Comparison of ENCODE assay signal across 1 cellular context in the genomic region with DNA sequence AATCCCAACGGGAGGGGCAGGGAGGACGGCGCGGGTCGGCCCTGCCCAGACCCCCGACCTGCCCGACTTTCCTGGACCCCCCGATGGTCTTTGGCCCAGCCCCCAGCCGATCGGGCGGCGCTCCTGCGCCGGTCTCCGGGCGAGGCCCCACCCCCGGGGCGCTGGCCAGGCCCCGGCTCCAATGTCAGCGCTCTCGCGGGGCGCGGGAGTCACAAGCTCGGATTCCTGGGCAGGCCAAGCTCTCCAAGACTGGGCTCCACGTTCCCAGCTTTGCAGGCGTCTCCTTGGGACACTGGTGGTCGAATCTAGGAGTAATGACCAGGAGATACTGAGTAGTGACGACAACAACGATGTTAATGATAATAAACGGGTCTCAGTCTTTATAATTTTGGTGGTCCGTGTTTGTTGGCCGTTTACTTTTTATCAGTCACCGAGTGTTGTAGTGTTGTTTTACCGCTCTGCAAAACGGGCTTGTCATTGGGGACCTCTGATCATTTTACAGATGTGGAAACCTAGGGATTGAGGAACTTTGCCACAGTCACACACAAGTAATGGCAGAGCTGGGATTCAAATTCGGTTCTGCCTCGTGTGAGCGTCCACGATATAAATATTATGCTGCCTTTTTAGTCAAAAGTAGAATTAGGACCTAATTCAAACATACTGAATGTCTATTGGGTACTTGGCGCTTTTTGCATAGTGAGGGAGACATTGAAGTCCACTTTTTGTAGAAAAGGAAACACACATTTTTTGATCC.
A peak's percentile ranks its signal among the peaks of the same experiment; 100 is the strongest.
TF ChIP-seq lines count a peak whose summit lies in the region.

No MANE protein-coding gene starts in this region.

TF ChIP-seq in HepG2, 621 proteins besides CTCF, POLR2A, EP300 and RAD21 (continued from another document):
- TF ChIP-seq ISL2 (CRISPR knock-in tag; IDR thresholded peaks at IDR 0.05) (no peak), RBFOX2 (IDR thresholded peaks at IDR 0.05; ENCODE audit: low read depth, low read length) (peak; percentile 62)
